8 cellular contexts compared by ENCODE assay signal in genomic region chr2:180077295-180077906, GRCh38.
DNase-seq lines count a peak whose midpoint lies in the region; ATAC-seq and TF ChIP-seq lines count a peak whose summit lies in the region.

No MANE protein-coding gene starts in this region.

- TF ChIP-seq EP300 in esophagus muscularis mucosa (IDR thresholded peaks at IDR 0.05) = no peak

- WGBS in esophagus muscularis mucosa = 18% methylated on average over 3 of the region's 3 CpGs
- 10 to 21% (median 14%) methylated on average over 3 of the region's 3 CpGs for WGBS in spleen, 5 donors

- TF ChIP-seq CTCF in left ventricle myocardium inferior (IDR thresholded peaks at IDR 0.05; ENCODE audit: borderline replicate concordance) = peak; percentile 64
- TF ChIP-seq CTCF in esophagus muscularis mucosa (IDR thresholded peaks at IDR 0.05) = peak; percentile 23 to 59 (median 43)
- TF ChIP-seq CTCF in spleen (IDR thresholded peaks at IDR 0.05 in 8 of 11, conservative IDR thresholded peaks at IDR 0.05 in 3 of 11) = peak in 7 of 11 experiments; percentile 15 to 47 (median 28)

- H3K27ac ChIP-seq in left ventricle myocardium inferior (replicated peaks) = no peak overlapping the region
- no peak overlapping the region for H3K27ac ChIP-seq in esophagus muscularis mucosa (replicated peaks in 1 of 4)
- H3K27ac ChIP-seq in spleen = no peak overlapping the region

- H3K4me1 ChIP-seq in left ventricle myocardium inferior (no peaks in the 10 kb centered on the region), esophagus muscularis mucosa (no peaks in the 10 kb centered on the region), spleen (no peaks in the 10 kb centered on the region)

- H3K9me3 ChIP-seq in left ventricle myocardium inferior (replicated peaks) (peaks cover 18% of the 10 kb centered on the region), esophagus muscularis mucosa (peaks cover 0 to 2% (median 0%) of the 10 kb centered on the region in 4 donors), spleen (peaks cover 0 to 17% (median 2%) of the 10 kb centered on the region in 8 donors)

- no peak for ATAC-seq in left ventricle myocardium superior

- no peak overlapping the region for H3K4me3 ChIP-seq in left ventricle myocardium inferior
- H3K4me3 ChIP-seq in esophagus muscularis mucosa = no peak overlapping the region
- H3K4me3 ChIP-seq in spleen = no peak overlapping the region

- intact Hi-C loops in left ventricle myocardium inferior (cut with micrococcal nuclease) (loop anchor here (10.0 kb wide), 1 partner anchor 233 kb away; no protein-coding TSS in a partner anchor), left ventricle myocardium superior (cut with micrococcal nuclease) (loop anchor here (10.0 kb wide), 1 partner anchor 223 kb away; no protein-coding TSS in a partner anchor), esophagus muscularis mucosa (cut with DNase I) (no loop called here), spleen (cut with DNase I; ENCODE audit: low total_unique reads) (no loop called here)

- TF ChIP-seq POLR2A in esophagus muscularis mucosa (IDR thresholded peaks at IDR 0.05; ENCODE audit: low read depth) = no peak
- TF ChIP-seq POLR2A in spleen (IDR thresholded peaks at IDR 0.05) = no peak

- no peaks in the 10 kb centered on the region for H3K36me3 ChIP-seq in left ventricle myocardium inferior
- H3K36me3 ChIP-seq in esophagus muscularis mucosa = no peaks in the 10 kb centered on the region
- H3K36me3 ChIP-seq in spleen = no peaks in the 10 kb centered on the region

- DNase-seq in left ventricle myocardium inferior (no peak), left ventricle myocardium superior (no peak), NCI-H526 (lab: John Stamatoyannopoulos, UW) (peak; percentile 13 to 36), esophagus muscularis mucosa (ENCODE audit: extremely low spot score) (no peak), spleen (no peak), HuH-7.5 (ENCODE audit: low spot score) (no peak)
- DNase-seq in effector CD4-positive, alpha-beta T cell = no peak
- DNase-seq in effector CD8-positive, alpha-beta T cell (lab: John Stamatoyannopoulos, UW) = no peak

- H3K27me3 ChIP-seq in left ventricle myocardium inferior (ENCODE audit: low read depth) (no peaks in the 10 kb centered on the region), esophagus muscularis mucosa (no peaks in the 10 kb centered on the region), spleen (replicated peaks in 1 of 7) (no peaks in the 10 kb centered on the region)

Comparison
In these comparisons a context has a peak if more than half of its experiments do, and no peak if none do; other contexts are left out.
1. DNase-seq: peak in NCI-H526 (2 of 2); none in left ventricle myocardium inferior (single experiment), left ventricle myocardium superior (single experiment), esophagus muscularis mucosa (single experiment), spleen (single experiment), effector CD4-positive, alpha-beta T cell (single experiment), HuH-7.5 (single experiment) and effector CD8-positive, alpha-beta T cell (single experiment).
2. intact Hi-C loops: an anchor here in left ventricle myocardium inferior (10.0 kb wide) and left ventricle myocardium superior (10.0 kb wide); none called in esophagus muscularis mucosa and spleen.
3. Peak in every context shown above with its lines, with median percentiles within 50 percentile points of each other: CTCF ChIP-seq.